1 cellular context compared by ENCODE assay signal in genomic region chr11:58905141-58905715, GRCh38.
TF ChIP-seq lines count a peak whose summit lies in the region.

No MANE protein-coding gene starts in this region.

TF ChIP-seq in IMR-90, 13 proteins besides CTCF, POLR2A, EP300 and RAD21 (continued from another document):
- no peak for TF ChIP-seq RCOR1 (IDR thresholded peaks at IDR 0.05; ENCODE audit: insufficient replicate concordance, low read length)
- TF ChIP-seq CEBPB (IDR thresholded peaks at IDR 0.05; ENCODE audit: low read depth, low read length) = no peak
- TF ChIP-seq MXI1 (IDR thresholded peaks at IDR 0.05; ENCODE audit: borderline replicate concordance, low read depth, low read length) = no peak
- TF ChIP-seq USF2 (IDR thresholded peaks at IDR 0.05; ENCODE audit: low read depth, low read length) = no peak
